In genomic region chr16:87316450-87316922, GRCh38 we compare ENCODE assay signal across 8 cellular contexts. TPM values are rescaled to one million over a fixed set of nuclear protein-coding genes. Genes with fewer than 3 reads are reported as not detected.
DNase-seq lines count a peak whose midpoint lies in the region; ATAC-seq and TF ChIP-seq lines count a peak whose summit lies in the region.

No MANE protein-coding gene starts in this region.

- H3K4me1 Mint-ChIP-seq in T-helper 1 cell treated with Interleukin-12 subunit alpha and Interleukin-12 subunit beta and Interleukin-4 antibody, amounts not matched to agents 30 μg/mL and 1 μg/mL, for 36 hours (ENCODE audit: low read depth) = peaks cover 13% of the 10 kb centered on the region
- peaks cover 16% of the 10 kb centered on the region for H3K4me1 Mint-ChIP-seq in activated naive CD8-positive, alpha-beta T cell treated with anti-CD3 and anti-CD28 coated beads, Interleukin-2, amount 10 ng/mL, durations not matched to agents 7 days and 5 days

- peak overlapping the region; percentile 89 for H3K27ac ChIP-seq in stomach smooth muscle (ENCODE audit: low read length)

- peaks cover 4% of the 10 kb centered on the region for H3K36me3 Mint-ChIP-seq in T-helper 1 cell treated with Interleukin-12 subunit alpha and Interleukin-12 subunit beta and Interleukin-4 antibody, amounts not matched to agents 30 μg/mL and 1 μg/mL, for 36 hours (ENCODE audit: low read depth)
- peaks cover 5% of the 10 kb centered on the region for H3K36me3 Mint-ChIP-seq in activated naive CD8-positive, alpha-beta T cell treated with anti-CD3 and anti-CD28 coated beads, Interleukin-2, amount 10 ng/mL, durations not matched to agents 7 days and 5 days

- intact Hi-C loops in head of caudate nucleus (cut with DNase I) = loop anchor here (2.0 to 10.0 kb wide), 3 partner anchors 66 to 318 kb away; partner anchors contain the start of genes FBXO31 and MAP1LC3B

- peak overlapping the region; percentile 90 for H3K4me3 ChIP-seq in kidney epithelial cell (ENCODE audit: low read depth, low read length)
- H3K4me3 ChIP-seq in stomach smooth muscle (ENCODE audit: low read length in 2 of 2) = peak overlapping the region; percentile 87 to 89

- DNase-seq in T-helper 1 cell (no peak), kidney epithelial cell (ENCODE audit: low read depth) (no peak), head of caudate nucleus (no peak)
- DNase-seq in activated naive CD8-positive, alpha-beta T cell treated with anti-CD3 and anti-CD28 coated beads, Interleukin-2, amount 10 ng/mL, durations not matched to agents 7 days and 5 days = no peak

- H3K27me3 ChIP-seq in kidney epithelial cell (ENCODE audit: control insufficient read depth, insufficient read depth, low read length) = no peaks in the 10 kb centered on the region
- H3K27me3 ChIP-seq in stomach smooth muscle (ENCODE audit: control insufficient read depth in 1 of 2, insufficient read depth in 2 of 2, low read length in 2 of 2) = no peaks in the 10 kb centered on the region

- H3K9me3 ChIP-seq in stomach smooth muscle (ENCODE audit: control insufficient read depth in 2 of 2, low read length in 2 of 2) = no peaks in the 10 kb centered on the region

- H3K4me3 Mint-ChIP-seq in T-helper 1 cell treated with Interleukin-12 subunit alpha and Interleukin-12 subunit beta and Interleukin-4 antibody, amounts not matched to agents 30 μg/mL and 1 μg/mL, for 36 hours = peak overlapping the region; percentile 90
- peak overlapping the region; percentile 90 for H3K4me3 Mint-ChIP-seq in activated naive CD8-positive, alpha-beta T cell treated with anti-CD3 and anti-CD28 coated beads, Interleukin-2, amount 10 ng/mL, durations not matched to agents 7 days and 5 days

- no peak for TF ChIP-seq CTCF in kidney epithelial cell (IDR thresholded peaks at IDR 0.05; ENCODE audit: insufficient read depth, low read length, poor library complexity, severe bottlenecking)

- H3K9me3 Mint-ChIP-seq in T-helper 1 cell treated with Interleukin-12 subunit alpha and Interleukin-12 subunit beta and Interleukin-4 antibody, amounts not matched to agents 30 μg/mL and 1 μg/mL, for 36 hours = no peaks in the 10 kb centered on the region
- no peaks in the 10 kb centered on the region for H3K9me3 Mint-ChIP-seq in activated naive CD8-positive, alpha-beta T cell treated with anti-CD3 and anti-CD28 coated beads, Interleukin-2, amount 10 ng/mL, durations not matched to agents 7 days and 5 days

- peak overlapping the region; percentile 96 for H3K27ac Mint-ChIP-seq in T-helper 1 cell treated with Interleukin-12 subunit alpha and Interleukin-12 subunit beta and Interleukin-4 antibody, amounts not matched to agents 30 μg/mL and 1 μg/mL, for 36 hours
- H3K27ac Mint-ChIP-seq in activated naive CD8-positive, alpha-beta T cell treated with anti-CD3 and anti-CD28 coated beads, Interleukin-2, amount 10 ng/mL, durations not matched to agents 7 days and 5 days = peak overlapping the region; percentile 97

- no peaks in the 10 kb centered on the region for H3K27me3 Mint-ChIP-seq in T-helper 1 cell treated with Interleukin-12 subunit alpha and Interleukin-12 subunit beta and Interleukin-4 antibody, amounts not matched to agents 30 μg/mL and 1 μg/mL, for 36 hours (ENCODE audit: low read depth)
- no peaks in the 10 kb centered on the region for H3K27me3 Mint-ChIP-seq in activated naive CD8-positive, alpha-beta T cell treated with anti-CD3 and anti-CD28 coated beads, Interleukin-2, amount 10 ng/mL, durations not matched to agents 7 days and 5 days

- ATAC-seq in activated naive CD8-positive, alpha-beta T cell treated with anti-CD3 and anti-CD28 coated beads, Interleukin-2, amount 10 ng/mL, durations not matched to agents 7 days and 5 days (ENCODE audit: low read depth) = no peak
- ATAC-seq in HG02981 (IDR thresholded peaks at IDR 0.05; ENCODE audit: unreplicated experiment) (no peak), HG03280 (IDR thresholded peaks at IDR 0.05; ENCODE audit: unreplicated experiment) (no peak)

- H3K36me3 ChIP-seq in kidney epithelial cell (ENCODE audit: control insufficient read depth, insufficient read depth, low read length) (no peaks in the 10 kb centered on the region), stomach smooth muscle (ENCODE audit: control insufficient read depth in 2 of 2, insufficient read depth in 2 of 2, low read length in 2 of 2) (no peaks in the 10 kb centered on the region)

- POLR2A ChIA-PET in activated naive CD8-positive, alpha-beta T cell treated with anti-CD3 and anti-CD28 coated beads, Interleukin-2, amount 10 ng/mL, durations not matched to agents 7 days and 5 days (lab: Charles Lee) = interaction anchor here (0.8 to 3.1 kb wide), 7 partner anchors 11 to 77 kb away, joined by 3 to 25 read pairs (median 9); partner anchors contain the start of genes FBXO31 and MAP1LC3B

- H3K9ac ChIP-seq in stomach smooth muscle (ENCODE audit: low read length in 2 of 2) = peak overlapping the region in 1 of 2 donors; percentile 68

- H3K4me1 ChIP-seq in stomach smooth muscle (ENCODE audit: control insufficient read depth, insufficient read depth, low read length) = peaks cover 12% of the 10 kb centered on the region

RNA-seq across cellular contexts. Expression of gene C16orf95, which starts 0.7 kb away (rescaled TPM):
- 1 to 10 TPM; 4.9 to 8.0 TPM for total RNA-seq in activated naive CD8-positive, alpha-beta T cell treated with anti-CD3 and anti-CD28 coated beads, Interleukin-2, amount 10 ng/mL, durations not matched to agents 7 days and 5 days
- total RNA-seq in kidney epithelial cell = 1.7 and 5.7 TPM in 2 replicates
